ENCODE assay signal across 12 cellular contexts in the genomic region with DNA sequence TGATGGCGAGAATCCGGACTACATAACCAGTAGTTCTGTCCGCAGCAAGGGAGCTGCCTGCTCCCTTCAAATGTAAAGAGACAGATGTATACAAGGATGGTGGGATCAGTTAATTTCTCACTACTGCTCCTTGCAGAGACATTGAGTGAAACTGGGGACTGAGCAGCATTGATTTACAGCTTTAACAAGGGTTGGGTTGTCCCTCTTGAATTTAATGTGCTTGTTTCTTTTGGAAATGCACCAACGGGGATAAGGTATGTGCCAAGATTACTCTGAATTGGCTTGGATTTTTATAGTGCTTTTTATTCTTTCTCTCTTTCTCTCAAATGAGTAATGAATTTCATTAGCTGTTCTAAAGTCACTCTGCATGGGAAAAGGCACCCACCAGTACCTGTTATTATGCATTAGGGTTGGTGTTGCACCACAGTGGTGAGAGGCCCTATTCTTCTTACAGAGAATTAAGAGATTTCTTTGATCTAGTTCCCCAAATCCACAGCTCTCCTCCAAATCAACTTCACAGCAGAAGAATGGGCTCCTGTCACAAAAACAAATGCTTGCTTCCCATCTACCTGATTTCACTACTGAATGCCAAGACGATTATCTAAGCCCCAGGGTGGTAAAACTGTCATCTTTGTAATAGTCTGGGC.
A peak's percentile ranks its signal among the peaks of the same experiment; 100 is the strongest.
DNase-seq lines count a peak whose midpoint lies in the region; ATAC-seq, FAIRE-seq and TF ChIP-seq lines count a peak whose summit lies in the region.
"Had no signal": no experiment of that assay in that cellular context is flagged by ENCODE, and none has a peak within 500 bp of the region (broad histone marks: within the 10 kb centered on the region; RNA-seq: fewer than 3 reads in every experiment).

No MANE protein-coding gene starts in this region.

- no peak overlapping the region for H2AFZ ChIP-seq in astrocyte (ENCODE audit: low read depth, low read length)

- POLR2A ChIA-PET in CD8-positive, alpha-beta memory T cell (lab: Charles Lee), result no interaction called here
- POLR2A ChIA-PET in naive thymus-derived CD8-positive, alpha-beta T cell (lab: Charles Lee), result interaction anchor here (0.8 to 1.5 kb wide), 4 partner anchors 8 to 108 kb away, joined by 3 to 6 read pairs (median 4); a partner anchor contains a TSS

- 41% methylated on average over 5 of the region's 5 CpGs for WGBS in HUES64

- intact Hi-C loops in colonic mucosa (cut with DNase I), result loop anchor here (10.0 kb wide), 1 partner anchor 60 kb away; no protein-coding TSS in a partner anchor

- peak overlapping the region in 7 of 8 donors; percentile 1 to 85 (median 80) for H3K27ac Mint-ChIP-seq in CD8-positive, alpha-beta memory T cell
- H3K27ac Mint-ChIP-seq in astrocyte (ENCODE audit: unreplicated experiment) (no peak overlapping the region), mesothelial cell of epicardium (no peak overlapping the region)
- H3K27ac Mint-ChIP-seq in naive thymus-derived CD8-positive, alpha-beta T cell, result peak overlapping the region; percentile 9 to 98 (median 86)

- peak; percentile 20 for FAIRE-seq in astrocyte (lab: Jason Lieb, UNC)

- H3K27me3 ChIP-seq in CD8-positive, alpha-beta memory T cell (ENCODE audit: insufficient read depth, low read length, poor library complexity, severe bottlenecking), result no peaks in the 10 kb centered on the region
- no peaks in the 10 kb centered on the region for H3K27me3 ChIP-seq in HUES64 (ENCODE audit: insufficient read depth, low read length)
- H3K27me3 ChIP-seq in astrocyte (ENCODE audit: insufficient read depth, low read length), result no peaks in the 10 kb centered on the region
- no peaks in the 10 kb centered on the region for H3K27me3 ChIP-seq in colonic mucosa
- H3K27me3 ChIP-seq: foreskin keratinocyte had no signal

- H3K79me2 ChIP-seq in astrocyte (ENCODE audit: insufficient read depth, low read length), result peaks cover 8% of the 10 kb centered on the region

- CTCF ChIA-PET in CD8-positive, alpha-beta memory T cell (lab: Charles Lee), result interaction anchor here (1.0 to 4.0 kb wide), 4 partner anchors 8 to 83 kb away, joined by 3 to 23 read pairs (median 3); no protein-coding TSS in a partner anchor

- H3K4me1 Mint-ChIP-seq in CD8-positive, alpha-beta memory T cell, result peaks cover 85 to 95% (median 95%) of the 10 kb centered on the region in 3 donors
- peaks cover 22% of the 10 kb centered on the region for H3K4me1 Mint-ChIP-seq in astrocyte (ENCODE audit: low read depth, unreplicated experiment)
- H3K4me1 Mint-ChIP-seq in naive thymus-derived CD8-positive, alpha-beta T cell, result peaks cover 51 to 93% (median 91%) of the 10 kb centered on the region in 4 donors
- H3K4me1 Mint-ChIP-seq in mesothelial cell of epicardium, result peaks cover 8% of the 10 kb centered on the region

- H3K9me3 ChIP-seq in CD8-positive, alpha-beta memory T cell (ENCODE audit: low read length), result no peaks in the 10 kb centered on the region
- H3K9me3 ChIP-seq in HUES64 (ENCODE audit: insufficient read depth, low read depth, low read length) (no peaks in the 10 kb centered on the region), astrocyte (ENCODE audit: insufficient read depth, low read depth, low read length) (no peaks in the 10 kb centered on the region), colonic mucosa (no peaks in the 10 kb centered on the region)

- TF ChIP-seq CTCF in astrocyte (IDR thresholded peaks at IDR 0.05; ENCODE audit: insufficient read depth, low read depth, low read length) (no peak), mesothelial cell of epicardium (IDR thresholded peaks at IDR 0.05; ENCODE audit: unreplicated experiment) (no peak), colonic mucosa (IDR thresholded peaks at IDR 0.05) (no peak)

- H3K36me3 ChIP-seq in CD8-positive, alpha-beta memory T cell (ENCODE audit: insufficient read depth, low read length), result peaks cover 9% of the 10 kb centered on the region
- H3K36me3 ChIP-seq in HUES64 (ENCODE audit: insufficient read depth, low read length) (no peaks in the 10 kb centered on the region), astrocyte (ENCODE audit: insufficient read depth, low read length) (peaks cover 4% of the 10 kb centered on the region), colonic mucosa (no peaks in the 10 kb centered on the region)

- H3K4me2 ChIP-seq in astrocyte (ENCODE audit: low read length), result no peak overlapping the region

- no peak overlapping the region for H3K27ac ChIP-seq in CD8-positive, alpha-beta memory T cell (ENCODE audit: low read depth, low read length)
- H3K27ac ChIP-seq in HUES64 (ENCODE audit: low read depth, low read length) (peak overlapping the region; percentile 67; the same call in 1 of the 2 replicates), astrocyte (ENCODE audit: low read depth, low read length) (no peak overlapping the region), colonic mucosa (no peak overlapping the region)
- H3K27ac ChIP-seq: foreskin keratinocyte had no signal

- DNase-seq in CD8-positive, alpha-beta memory T cell, result no peak
- DNase-seq in astrocyte (ENCODE audit: low read depth) (peak; percentile 50), mesothelial cell of epicardium (ENCODE audit: low spot score in 2 of 2, unreplicated experiment in 2 of 2) (no peak), NCI-H2171 (lab: John Stamatoyannopoulos, UW) (no peak), colonic mucosa (no peak)
- no peak for DNase-seq in naive thymus-derived CD8-positive, alpha-beta T cell
- DNase-seq: foreskin keratinocyte, MM.1S, NCI-H526 treated with DMSO at 0.1 percent for 48 hours had no signal

- no peaks in the 10 kb centered on the region for H3K9me3 Mint-ChIP-seq in CD8-positive, alpha-beta memory T cell
- H3K9me3 Mint-ChIP-seq in astrocyte (ENCODE audit: unreplicated experiment), result no peaks in the 10 kb centered on the region
- peaks cover 0 to 2% (median 0%) of the 10 kb centered on the region in 9 donors for H3K9me3 Mint-ChIP-seq in naive thymus-derived CD8-positive, alpha-beta T cell
- no peaks in the 10 kb centered on the region for H3K9me3 Mint-ChIP-seq in mesothelial cell of epicardium

- H3K9ac ChIP-seq in HUES64 (ENCODE audit: low read depth, low read length) (no peak overlapping the region), astrocyte (ENCODE audit: low read length) (no peak overlapping the region), colonic mucosa (ENCODE audit: low read depth in 2 of 2, low read length in 2 of 2) (no peak overlapping the region)

- no peak overlapping the region for H3K4me3 ChIP-seq in CD8-positive, alpha-beta memory T cell (ENCODE audit: low read length)
- H3K4me3 ChIP-seq in HUES64 (ENCODE audit: low read length) (no peak overlapping the region), astrocyte (ENCODE audit: insufficient read depth, low read depth, low read length) (no peak overlapping the region), colonic mucosa (no peak overlapping the region)

- ATAC-seq in naive thymus-derived CD8-positive, alpha-beta T cell, result no peak
- no peak for ATAC-seq in HG02759 (IDR thresholded peaks at IDR 0.05; ENCODE audit: unreplicated experiment)
- ATAC-seq: foreskin keratinocyte, left lobe of liver had no signal

- peaks cover 6 to 25% (median 10%) of the 10 kb centered on the region in 3 donors for H3K36me3 Mint-ChIP-seq in CD8-positive, alpha-beta memory T cell
- H3K36me3 Mint-ChIP-seq in astrocyte (ENCODE audit: low read depth, unreplicated experiment) (peaks cover 4% of the 10 kb centered on the region), mesothelial cell of epicardium (no peaks in the 10 kb centered on the region)
- peaks cover 5 to 34% (median 16%) of the 10 kb centered on the region in 3 donors for H3K36me3 Mint-ChIP-seq in naive thymus-derived CD8-positive, alpha-beta T cell

- H3K4me3 Mint-ChIP-seq in CD8-positive, alpha-beta memory T cell, result peak overlapping the region in 2 of 7 donors; percentile 3 to 61
- no peak overlapping the region for H3K4me3 Mint-ChIP-seq in astrocyte (ENCODE audit: unreplicated experiment)
- peak overlapping the region in 8 of 10 donors; percentile 11 to 60 (median 29) for H3K4me3 Mint-ChIP-seq in naive thymus-derived CD8-positive, alpha-beta T cell
- H3K4me3 Mint-ChIP-seq in mesothelial cell of epicardium, result no peak overlapping the region

- H4K20me1 ChIP-seq in astrocyte (ENCODE audit: insufficient read depth, low read length), result no peaks in the 10 kb centered on the region

- no peaks in the 10 kb centered on the region for H3K27me3 Mint-ChIP-seq in CD8-positive, alpha-beta memory T cell
- H3K27me3 Mint-ChIP-seq in astrocyte (ENCODE audit: low read depth, unreplicated experiment), result peaks cover 2% of the 10 kb centered on the region
- no peaks in the 10 kb centered on the region for H3K27me3 Mint-ChIP-seq in naive thymus-derived CD8-positive, alpha-beta T cell
- H3K27me3 Mint-ChIP-seq in mesothelial cell of epicardium (ENCODE audit: low read depth), result no peaks in the 10 kb centered on the region

- peaks cover 83% of the 10 kb centered on the region for H3K4me1 ChIP-seq in CD8-positive, alpha-beta memory T cell (ENCODE audit: insufficient read depth, low read length)
- peaks cover 33% of the 10 kb centered on the region for H3K4me1 ChIP-seq in HUES64 (ENCODE audit: insufficient read depth, low read length)
- H3K4me1 ChIP-seq in astrocyte (ENCODE audit: insufficient read depth, low read length), result no peaks in the 10 kb centered on the region
- peaks cover 4% of the 10 kb centered on the region for H3K4me1 ChIP-seq in colonic mucosa
- H3K4me1 ChIP-seq: foreskin keratinocyte had no signal

Comparison
In these comparisons a context has a peak if more than half of its experiments do, and no peak if none do; other contexts are left out.
1. H3K27ac Mint-ChIP-seq: peak in CD8-positive, alpha-beta memory T cell (7 of 8) and naive thymus-derived CD8-positive, alpha-beta T cell (10 of 10); none in astrocyte (single experiment) and mesothelial cell of epicardium (single experiment).
2. H3K4me3 Mint-ChIP-seq: peak in naive thymus-derived CD8-positive, alpha-beta T cell (8 of 10); none in astrocyte (single experiment) and mesothelial cell of epicardium (single experiment).